8 cellular contexts compared by ENCODE assay signal in the genomic region with DNA sequence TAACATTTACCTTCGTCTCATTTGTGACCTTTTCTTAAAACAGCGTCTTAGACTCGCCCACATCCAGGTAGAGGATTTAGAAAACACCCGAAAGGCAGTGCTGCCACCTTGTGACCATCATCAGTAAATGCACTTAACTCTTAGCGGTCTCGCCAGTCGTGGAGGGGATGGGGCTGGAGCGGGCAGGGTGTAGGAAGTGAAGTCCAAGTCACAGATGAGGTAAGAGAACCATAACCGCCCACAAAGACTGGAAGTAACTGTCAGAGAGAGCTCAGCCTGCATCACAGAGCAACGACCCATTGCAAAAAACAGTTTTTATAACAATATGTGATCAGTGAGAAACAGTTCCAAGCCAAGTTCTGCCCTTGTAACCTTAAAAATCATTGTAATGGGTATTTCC. TPM values are rescaled to one million over a fixed set of nuclear protein-coding genes. Genes with fewer than 3 reads are reported as not detected.
A peak's percentile ranks its signal among the peaks of the same experiment; 100 is the strongest.
DNase-seq lines count a peak whose midpoint lies in the region; ATAC-seq and TF ChIP-seq lines count a peak whose summit lies in the region.

No MANE protein-coding gene starts in this region.

- WGBS in lung, 2 donors: 0 to 1% methylated on average over 10 of the region's 10 CpGs

- no peaks in the 10 kb centered on the region for H3K36me3 Mint-ChIP-seq in activated CD4-positive, alpha-beta T cell treated with anti-CD3 and anti-CD28 coated beads for 36 hours (ENCODE audit: low read depth)
- H3K36me3 Mint-ChIP-seq in dendritic cell treated with granulocyte-macrophage colony-stimulating factor and Interleukin-4, amounts not matched to agents 40 ng/mL and 50 ng/mL, for 4 days (ENCODE audit: low read depth): no peaks in the 10 kb centered on the region

- H3K27me3 Mint-ChIP-seq in activated CD4-positive, alpha-beta T cell treated with anti-CD3 and anti-CD28 coated beads for 36 hours: peaks cover 51% of the 10 kb centered on the region
- peaks cover 15% of the 10 kb centered on the region for H3K27me3 Mint-ChIP-seq in dendritic cell treated with granulocyte-macrophage colony-stimulating factor and Interleukin-4, amounts not matched to agents 40 ng/mL and 50 ng/mL, for 4 days

- no peaks in the 10 kb centered on the region for H3K36me3 ChIP-seq in BLaER1 treated with 17β-estradiol and CSF1 and Interleukin-3, amounts not matched to agents 10 nM and 100 nM
- no peaks in the 10 kb centered on the region for H3K36me3 ChIP-seq in lung (ENCODE audit: control insufficient read depth in 2 of 2, insufficient read depth in 2 of 2, low read length in 2 of 2)

- peaks cover 17% of the 10 kb centered on the region for H3K4me1 Mint-ChIP-seq in activated CD4-positive, alpha-beta T cell treated with anti-CD3 and anti-CD28 coated beads for 36 hours
- peaks cover 38% of the 10 kb centered on the region for H3K4me1 Mint-ChIP-seq in dendritic cell treated with granulocyte-macrophage colony-stimulating factor and Interleukin-4, amounts not matched to agents 40 ng/mL and 50 ng/mL, for 4 days (ENCODE audit: low read depth)

- peak; percentile 63 for TF ChIP-seq CTCF in lung (IDR thresholded peaks at IDR 0.05; ENCODE audit: control extremely low read depth, extremely low read depth)

- H3K9ac ChIP-seq in BLaER1 treated with 17β-estradiol and CSF1 and Interleukin-3, amounts not matched to agents 10 nM and 100 nM: peak overlapping the region in 9 of 11 experiments; percentile 65 to 88 (median 85); a peak in 18 of 22 replicates

- H4K20me1 ChIP-seq in BLaER1 treated with 17β-estradiol and CSF1 and Interleukin-3, amounts not matched to agents 10 nM and 100 nM: no peaks in the 10 kb centered on the region

- H3K4me3 ChIP-seq in BLaER1 treated with 17β-estradiol and CSF1 and Interleukin-3, amounts not matched to agents 10 nM and 100 nM: peak overlapping the region; percentile 27 to 62 (median 40); a peak in 13 of 20 replicates
- H3K4me3 ChIP-seq in lung: no peak overlapping the region

- intact Hi-C loops in activated CD4-positive, alpha-beta T cell treated with anti-CD3 and anti-CD28 coated beads for 36 hours (cut with DNase I, micrococcal nuclease): loop anchor here (1.0 to 5.0 kb wide), 4 partner anchors 15 to 143 kb away; no protein-coding TSS in a partner anchor
- intact Hi-C loops in dendritic cell treated with granulocyte-macrophage colony-stimulating factor and Interleukin-4, amounts not matched to agents 40 ng/mL and 50 ng/mL, for 4 days (cut with micrococcal nuclease): loop anchor here (2.0 kb wide), 1 partner anchor 31 kb away; the partner anchor contains the start of gene CEACAM6

- H3K9me3 ChIP-seq in BLaER1 treated with 17β-estradiol and CSF1 and Interleukin-3, amounts not matched to agents 10 nM and 100 nM (replicated peaks in 1 of 11): no peaks in the 10 kb centered on the region
- no peaks in the 10 kb centered on the region for H3K9me3 ChIP-seq in lung (ENCODE audit: control insufficient read depth in 2 of 2, insufficient read depth in 1 of 2, low read length in 1 of 2)

- H3K4me2 ChIP-seq in BLaER1 treated with 17β-estradiol and CSF1 and Interleukin-3, amounts not matched to agents 10 nM and 100 nM: peak overlapping the region; percentile 80 to 95 (median 87)

- peaks cover 47 to 92% (median 69%) of the 10 kb centered on the region in 10 experiments for H3K4me1 ChIP-seq in BLaER1 treated with 17β-estradiol and CSF1 and Interleukin-3, amounts not matched to agents 10 nM and 100 nM
- H3K4me1 ChIP-seq in lung (ENCODE audit: control insufficient read depth in 2 of 2, insufficient read depth in 2 of 2, low read length in 2 of 2): no peaks in the 10 kb centered on the region

- H3K27me3 ChIP-seq in BLaER1 treated with 17β-estradiol and CSF1 and Interleukin-3, amounts not matched to agents 10 nM and 100 nM: no peaks in the 10 kb centered on the region
- no peaks in the 10 kb centered on the region for H3K27me3 ChIP-seq in lung (ENCODE audit: control insufficient read depth, insufficient read depth)

- peak; percentile 48 for DNase-seq in NCI-H460 (ENCODE audit: extremely low read depth, low read depth)
- peak; percentile 85 for DNase-seq in activated CD4-positive, alpha-beta T cell treated with anti-CD3 and anti-CD28 coated beads for 36 hours
- DNase-seq in lung (ENCODE audit: low spot score): peak; percentile 79
- peak; percentile 36 to 41 for DNase-seq in stimulated activated CD8-positive, alpha-beta memory T cell treated with anti-CD3 and anti-CD28 coated beads, Interleukin-15, amount 100 ng/mL, for 4 hours (ENCODE audit: low read depth in 2 of 2)

- POLR2A ChIA-PET in activated CD4-positive, alpha-beta T cell treated with anti-CD3 and anti-CD28 coated beads for 36 hours (lab: Charles Lee): no interaction called here

- no peak overlapping the region for H3K27ac Mint-ChIP-seq in activated CD4-positive, alpha-beta T cell treated with anti-CD3 and anti-CD28 coated beads for 36 hours
- no peak overlapping the region for H3K27ac Mint-ChIP-seq in dendritic cell treated with granulocyte-macrophage colony-stimulating factor and Interleukin-4, amounts not matched to agents 40 ng/mL and 50 ng/mL, for 4 days

- CTCF ChIA-PET in activated CD4-positive, alpha-beta T cell treated with anti-CD3 and anti-CD28 coated beads for 36 hours (lab: Charles Lee): interaction anchor here (0.7 to 5.6 kb wide), 13 partner anchors 9 to 308 kb away, joined by 3 to 115 read pairs (median 6); partner anchors contain the start of genes CEACAM3 and CEACAM6

- peak overlapping the region in 10 of 11 experiments; percentile 49 to 98 (median 92); a peak in 19 of 22 replicates for H3K27ac ChIP-seq in BLaER1 treated with 17β-estradiol and CSF1 and Interleukin-3, amounts not matched to agents 10 nM and 100 nM
- no peak overlapping the region for H3K27ac ChIP-seq in lung (ENCODE audit: low read depth in 1 of 2, low read length in 1 of 2)

- no peak overlapping the region for H3K4me3 Mint-ChIP-seq in activated CD4-positive, alpha-beta T cell treated with anti-CD3 and anti-CD28 coated beads for 36 hours
- peak overlapping the region; percentile 17 for H3K4me3 Mint-ChIP-seq in dendritic cell treated with granulocyte-macrophage colony-stimulating factor and Interleukin-4, amounts not matched to agents 40 ng/mL and 50 ng/mL, for 4 days

- H3K9me3 Mint-ChIP-seq in activated CD4-positive, alpha-beta T cell treated with anti-CD3 and anti-CD28 coated beads for 36 hours (ENCODE audit: low read depth): no peaks in the 10 kb centered on the region
- H3K9me3 Mint-ChIP-seq in dendritic cell treated with granulocyte-macrophage colony-stimulating factor and Interleukin-4, amounts not matched to agents 40 ng/mL and 50 ng/mL, for 4 days: no peaks in the 10 kb centered on the region

- ATAC-seq in HG02759 (IDR thresholded peaks at IDR 0.05; ENCODE audit: unreplicated experiment) (peak; percentile 50), lung (ENCODE audit: insufficient read depth, low FRiP score) (peak; percentile 85), HG03196 (IDR thresholded peaks at IDR 0.05; ENCODE audit: unreplicated experiment) (no peak)
- peak; percentile 95 for ATAC-seq in activated CD4-positive, alpha-beta T cell treated with anti-CD3 and anti-CD28 coated beads for 36 hours

RNA-seq across cellular contexts. Expression of gene CEACAM3, which starts 10.7 kb away (rescaled TPM):
- total RNA-seq in NCI-H460 (2014; rRNA removed; shearing (Covaris generic)): not detected in 2 replicates
- polyA plus RNA-seq in NCI-H460 (2014; cell fraction: nucleus; rRNA removed): not detected in 2 replicates
- total RNA-seq in activated CD4-positive, alpha-beta T cell treated with anti-CD3 and anti-CD28 coated beads for 36 hours: not detected
- 1 to 10 TPM; 3.1 to 4.3 TPM for total RNA-seq in lung
- polyA plus RNA-seq in lung: 10 to 100 TPM in 1 of 2 donors, 1 to 10 TPM in 1; 1.2 to 21.9 TPM

RNA-seq across cellular contexts. Expression of gene CEACAM6, which starts 30.3 kb away (rescaled TPM):
- not detected in 2 replicates for total RNA-seq in NCI-H460 (2014; rRNA removed; shearing (Covaris generic))
- polyA plus RNA-seq in NCI-H460 (2014; cell fraction: nucleus; rRNA removed): not detected in 2 replicates
- not detected for total RNA-seq in activated CD4-positive, alpha-beta T cell treated with anti-CD3 and anti-CD28 coated beads for 36 hours
- total RNA-seq in lung: 100 to 1,000 TPM in 1 of 2 donors, 1 to 10 TPM in 1; 5.2 to 280 TPM
- polyA plus RNA-seq in lung: 100 to 1,000 TPM; 101 to 185 TPM

RNA-seq across cellular contexts. Expression of gene LYPD4, which starts 58.8 kb away (rescaled TPM):
- total RNA-seq in NCI-H460 (2014; rRNA removed; shearing (Covaris generic)): not detected in 2 replicates
- not detected in 2 replicates for polyA plus RNA-seq in NCI-H460 (2014; cell fraction: nucleus; rRNA removed)
- total RNA-seq in activated CD4-positive, alpha-beta T cell treated with anti-CD3 and anti-CD28 coated beads for 36 hours: not detected
- total RNA-seq in lung: not detected
- not detected for polyA plus RNA-seq in lung

RNA-seq across cellular contexts. Expression of gene DMRTC2, which starts 59.2 kb away (rescaled TPM):
- total RNA-seq in NCI-H460 (2014; rRNA removed; shearing (Covaris generic)): not detected in 2 replicates
- polyA plus RNA-seq in NCI-H460 (2014; cell fraction: nucleus; rRNA removed): not detected in 2 replicates
- not detected for total RNA-seq in activated CD4-positive, alpha-beta T cell treated with anti-CD3 and anti-CD28 coated beads for 36 hours
- total RNA-seq in lung: not detected
- under 1 TPM in 1 of 2 donors, not detected in 1; 0.03 TPM for polyA plus RNA-seq in lung

Comparison
In these comparisons a context has a peak if more than half of its experiments do, and no peak if none do; other contexts are left out.
1. H3K27ac ChIP-seq: peak in BLaER1 treated with 17β-estradiol and CSF1 and Interleukin-3, amounts not matched to agents 10 nM and 100 nM (10 of 11); none in lung (0 of 2).
2. Peak in every context shown above with its lines, with median percentiles within 50 percentile points of each other: DNase-seq.